Comparison of ENCODE assay signal across 10 cellular contexts in genomic region chr10:110016037-110016436, GRCh38. TPM values are rescaled to one million over a fixed set of nuclear protein-coding genes. Genes with fewer than 3 reads are reported as not detected.
A peak's percentile ranks its signal among the peaks of the same experiment; 100 is the strongest.
DNase-seq lines count a peak whose midpoint lies in the region; ATAC-seq, FAIRE-seq and TF ChIP-seq lines count a peak whose summit lies in the region.
"Had no signal": no experiment of that assay in that cellular context is flagged by ENCODE, and none has a peak within 500 bp of the region (broad histone marks: within the 10 kb centered on the region; RNA-seq: fewer than 3 reads in every experiment).

No MANE protein-coding gene starts in this region.

- H3K9me3 ChIP-seq in cardiac muscle cell (ENCODE audit: low read depth) (no peaks in the 10 kb centered on the region), small intestine (ENCODE audit: control insufficient read depth, low read depth) (no peaks in the 10 kb centered on the region)

- DNase-seq in T-helper 2 cell treated with Interferon-gamma antibody and Interleukin-4, amounts not matched to agents 5 μg/mL and 100 μg/mL, for 36 hours (ENCODE audit: low spot score) = no peak
- DNase-seq in T-helper 2 cell (no peak), cardiac muscle cell (ENCODE audit: low read depth in 1 of 2, low spot score in 1 of 2) (peak in 1 of 2 donors; percentile 29), small intestine (peak; percentile 60), T-helper 1 cell (no peak), HEK293T (ENCODE audit: extremely low spot score) (no peak)
- no peak for DNase-seq in stimulated activated CD4-positive, alpha-beta T cell treated with anti-CD3 and anti-CD28 coated beads, Interleukin-4, amount 100 ng/mL, for 4 hours
- DNase-seq: COR-L47 had no signal

- H3K27me3 ChIP-seq in cardiac muscle cell (no peaks in the 10 kb centered on the region), small intestine (ENCODE audit: control insufficient read depth in 2 of 2, insufficient read depth in 2 of 2, low read length in 2 of 2) (no peaks in the 10 kb centered on the region)

- no peaks in the 10 kb centered on the region for H3K27me3 Mint-ChIP-seq in T-helper 2 cell treated with Interferon-gamma antibody and Interleukin-4, amounts not matched to agents 5 μg/mL and 100 μg/mL, for 36 hours (ENCODE audit: low read depth)

- H3K4me3 ChIP-seq in cardiac muscle cell (no peak overlapping the region), small intestine (ENCODE audit: low read depth in 1 of 2, low read length in 2 of 2) (no peak overlapping the region)

- peak; percentile 72; the same call in 2 of the 3 replicates for ATAC-seq in SK-N-SH treated with all-trans-retinoic acid at 6 μM for 48 hours

- H3K36me3 Mint-ChIP-seq in T-helper 2 cell treated with Interferon-gamma antibody and Interleukin-4, amounts not matched to agents 5 μg/mL and 100 μg/mL, for 36 hours (ENCODE audit: low read depth) = peaks cover 30% of the 10 kb centered on the region

- POLR2A ChIA-PET in HEK293T (lab: Yijun Ruan, JAX) = interaction anchor here (1.1 to 1.2 kb wide), 2 partner anchors 8 to 16 kb away, joined by 3 to 5 read pairs; partner anchors contain the start of gene ADD3

- peak; percentile 24 for TF ChIP-seq CTCF in cardiac muscle cell (IDR thresholded peaks at IDR 0.05; ENCODE audit: low read depth, low read length)

- H3K4me1 ChIP-seq in cardiac muscle cell (ENCODE audit: low read depth) (peaks cover 32% of the 10 kb centered on the region), small intestine (ENCODE audit: control insufficient read depth in 2 of 2, insufficient read depth in 1 of 2, low read depth in 1 of 2, low read length in 1 of 2) (peaks cover 2% of the 10 kb centered on the region in 2 donors)

- H3K27ac ChIP-seq in cardiac muscle cell (peak overlapping the region; percentile 69), small intestine (ENCODE audit: low read depth in 1 of 2, low read length in 1 of 2) (no peak overlapping the region)

- CTCF ChIA-PET in HEK293T (lab: Yijun Ruan, JAX) = interaction anchor here (1.3 to 2.0 kb wide), 2 partner anchors 59 to 132 kb away, joined by 3 to 9 read pairs; no protein-coding TSS in a partner anchor

- peak overlapping the region; percentile 2 for H3K4me3 Mint-ChIP-seq in T-helper 2 cell treated with Interferon-gamma antibody and Interleukin-4, amounts not matched to agents 5 μg/mL and 100 μg/mL, for 36 hours

- H3K36me3 ChIP-seq in cardiac muscle cell (no peaks in the 10 kb centered on the region), small intestine (ENCODE audit: control insufficient read depth in 2 of 2, insufficient read depth in 2 of 2, low read length in 2 of 2) (no peaks in the 10 kb centered on the region)

- FAIRE-seq in small intestine (lab: Jason Lieb, UNC) = no peak
- FAIRE-seq: colon had no signal

- no peaks in the 10 kb centered on the region for H3K9me3 Mint-ChIP-seq in T-helper 2 cell treated with Interferon-gamma antibody and Interleukin-4, amounts not matched to agents 5 μg/mL and 100 μg/mL, for 36 hours

- H3K27ac Mint-ChIP-seq in T-helper 2 cell treated with Interferon-gamma antibody and Interleukin-4, amounts not matched to agents 5 μg/mL and 100 μg/mL, for 36 hours = no peak overlapping the region

- H3K4me1 Mint-ChIP-seq in T-helper 2 cell treated with Interferon-gamma antibody and Interleukin-4, amounts not matched to agents 5 μg/mL and 100 μg/mL, for 36 hours (ENCODE audit: low read depth) = peaks cover 57% of the 10 kb centered on the region

TF ChIP-seq in SK-N-SH treated with all-trans-retinoic acid at 6 μM for 48 hours, 23 proteins besides CTCF, POLR2A, EP300 and RAD21:
- TF ChIP-seq, protein P1, sequence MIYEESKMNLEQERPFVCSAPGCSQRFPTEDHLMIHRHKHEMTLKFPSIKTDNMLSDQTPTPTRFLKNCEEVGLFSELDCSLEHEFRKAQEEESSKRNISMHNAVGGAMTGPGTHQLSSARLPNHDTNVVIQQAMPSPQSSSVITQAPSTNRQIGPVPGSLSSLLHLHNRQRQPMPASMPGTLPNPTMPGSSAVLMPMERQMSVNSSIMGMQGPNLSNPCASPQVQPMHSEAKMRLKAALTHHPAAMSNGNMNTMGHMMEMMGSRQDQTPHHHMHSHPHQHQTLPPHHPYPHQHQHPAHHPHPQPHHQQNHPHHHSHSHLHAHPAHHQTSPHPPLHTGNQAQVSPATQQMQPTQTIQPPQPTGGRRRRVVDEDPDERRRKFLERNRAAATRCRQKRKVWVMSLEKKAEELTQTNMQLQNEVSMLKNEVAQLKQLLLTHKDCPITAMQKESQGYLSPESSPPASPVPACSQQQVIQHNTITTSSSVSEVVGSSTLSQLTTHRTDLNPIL (CRISPR knock-in tag; IDR thresholded peaks at IDR 0.05; ENCODE audit: low read depth) = no peak
- TF ChIP-seq POU6F1 (CRISPR knock-in tag; IDR thresholded peaks at IDR 0.05; ENCODE audit: borderline replicate concordance, low read depth) = no peak
- TF ChIP-seq ZFP30 (CRISPR knock-in tag; IDR thresholded peaks at IDR 0.05) = no peak
- TF ChIP-seq CSDC2 (CRISPR knock-in tag; IDR thresholded peaks at IDR 0.05) = no peak

TF ChIP-seq in HEK293T, 16 proteins besides CTCF, POLR2A, EP300 and RAD21:
- no peak for TF ChIP-seq BHLHE40 (IDR thresholded peaks at IDR 0.05; ENCODE audit: borderline replicate concordance)

RNA-seq across cellular contexts. Expression of gene ADD3, which starts 8.3 kb away (rescaled TPM):
- total RNA-seq in cardiac muscle cell = 114 and 168 TPM in 2 replicates
- 96.9 and 164 TPM in 2 replicates for polyA plus RNA-seq in cardiac muscle cell
- polyA plus RNA-seq in small intestine = 100 to 1,000 TPM in 1 of 3 donors, 10 to 100 TPM in 2; 63.7 to 123 (median 74.8) TPM
